30 cellular contexts compared by ENCODE assay signal in genomic region chr9:100884518-100884917, GRCh38.
DNase-seq lines count a peak whose midpoint lies in the region; ATAC-seq, FAIRE-seq and TF ChIP-seq lines count a peak whose summit lies in the region.
"Had no signal": no experiment of that assay in that cellular context is flagged by ENCODE, and none has a peak within 500 bp of the region (broad histone marks: within the 10 kb centered on the region; RNA-seq: fewer than 3 reads in every experiment).

No MANE protein-coding gene starts in this region.

- FAIRE-seq in HepG2 (lab: Jason Lieb, UNC), result no peak
- FAIRE-seq: astrocyte, endometrium had no signal

- no peaks in the 10 kb centered on the region for H3K4me1 ChIP-seq in HepG2 (ENCODE audit: insufficient read depth, low read length)
- no peaks in the 10 kb centered on the region for H3K4me1 ChIP-seq in right lobe of liver
- H3K4me1 ChIP-seq: esophagus squamous epithelium, left ventricle myocardium inferior, parathyroid adenoma had no signal

- POLR2A ChIA-PET in HepG2 (lab: Yijun Ruan, JAX), result no interaction called here

- intact Hi-C loops in HepG2 (cut with micrococcal nuclease; ENCODE audit: unreplicated experiment), result no loop called here
- intact Hi-C loops in right lobe of liver (cut with DNase I), result no loop called here

- H2AFZ ChIP-seq in HepG2 (ENCODE audit: low read length), result no peak overlapping the region
- H2AFZ ChIP-seq: parathyroid adenoma had no signal

- H3K9me3 ChIP-seq in HepG2 (ENCODE audit: low read length) (no peaks in the 10 kb centered on the region), right lobe of liver (no peaks in the 10 kb centered on the region)
- H3K9me3 ChIP-seq: esophagus squamous epithelium had no signal

- DNase-seq in HepG2 (ENCODE audit: low spot score) (no peak), right lobe of liver (no peak), cerebellum (ENCODE audit: low spot score) (peak; percentile 1), middle frontal gyrus (ENCODE audit: extremely low spot score, low spot score) (peak; percentile 31), NCI-H1092 treated with DMSO at 0.1 percent for 48 hours (lab: John Stamatoyannopoulos, UW) (no peak), NCI-H1092 (lab: John Stamatoyannopoulos, UW) (no peak), T-helper 2 cell (no peak)
- DNase-seq: activated CD4-positive, alpha-beta T cell treated with anti-CD3 and anti-CD28 coated beads for 1 hour; activated CD8-positive, alpha-beta T cell treated with anti-CD3 and anti-CD28 coated beads, Interleukin-2, amount 10 ng/mL, durations not matched to agents 7 days and 5 days; activated naive CD8-positive, alpha-beta T cell treated with anti-CD3 and anti-CD28 coated beads, Interleukin-2, amount 10 ng/mL, durations not matched to agents 7 days and 5 days; activated T-cell treated with anti-CD3 and anti-CD28 coated beads for 4 hours; central memory CD4-positive, alpha-beta T cell; DND-41; esophagus squamous epithelium; foreskin melanocyte; left ventricle myocardium inferior; naive thymus-derived CD8-positive, alpha-beta T cell; NCI-H146; NCI-H226; OCI-M1; right cardiac atrium; stimulated activated CD4-positive, alpha-beta T cell treated with anti-CD3 and anti-CD28 coated beads, Interleukin-12 subunit alpha, Interleukin-12 subunit beta, amount 100 ng/mL, for 4 hours; stimulated activated CD4-positive, alpha-beta T cell treated with anti-CD3 and anti-CD28 coated beads, Interleukin-4, amount 100 ng/mL, for 1 hour; T-helper 17 cell had no signal

- H3K79me2 ChIP-seq in HepG2 (ENCODE audit: insufficient read depth, low read length), result no peaks in the 10 kb centered on the region
- H3K79me2 ChIP-seq: parathyroid adenoma had no signal

- no peak for TF ChIP-seq POLR2A in HepG2 (IDR thresholded peaks at IDR 0.05; ENCODE audit: insufficient read depth in 1 of 2, low read depth in 2 of 2, low read length in 2 of 2)
- TF ChIP-seq POLR2A in right lobe of liver (IDR thresholded peaks at IDR 0.05), result no peak

- TF ChIP-seq EP300 in HepG2 (IDR thresholded peaks at IDR 0.05; ENCODE audit: low read depth in 2 of 2, low read length in 2 of 2) (no peak), HepG2 (CRISPR knock-in tag; IDR thresholded peaks at IDR 0.05; ENCODE audit: borderline replicate concordance) (no peak)

- H3K27me3 ChIP-seq in HepG2 (ENCODE audit: control insufficient read depth in 1 of 2, insufficient read depth in 2 of 2, low read length in 2 of 2) (0 out of 5 replicates have a peak, but pooled peaks cover 0 to 1% of the 10 kb centered on the region in 2 experiments), right lobe of liver (no peaks in the 10 kb centered on the region)
- H3K27me3 ChIP-seq: esophagus squamous epithelium had no signal

- BruUV-seq in HepG2 (replicated peaks; lab: Mats Ljungman, UMichigan), result no TSS peak

- H4K20me1 ChIP-seq in HepG2 (ENCODE audit: insufficient read depth, low read length), result no peaks in the 10 kb centered on the region

- in situ Hi-C loops in HepG2 (cut with HindIII; ENCODE audit: extremely low pct_ligation_motif_present, low pct_unique_long_range_greater_than_20kb), result no loop called here

- no peak overlapping the region for H3K9ac ChIP-seq in HepG2 (ENCODE audit: insufficient read depth, low read depth, low read length)
- H3K9ac ChIP-seq: KMS-11, parathyroid adenoma had no signal

- no peak for TF ChIP-seq RAD21 in HepG2 (CRISPR knock-in tag; IDR thresholded peaks at IDR 0.05)

- H3K27ac ChIP-seq in HepG2 (ENCODE audit: extremely low read length, insufficient read depth, low read length) (no peak overlapping the region), right lobe of liver (no peak overlapping the region)
- H3K27ac ChIP-seq: C4-2B, esophagus squamous epithelium, KMS-11, left ventricle myocardium inferior, parathyroid adenoma had no signal

- CTCF ChIA-PET in HepG2 (lab: Yijun Ruan, JAX; ENCODE audit: low intra/inter-chr PET ratio, low total read pairs), result no interaction called here

- TF ChIP-seq CTCF in HepG2 (CRISPR knock-in tag; IDR thresholded peaks at IDR 0.05), result no peak
- TF ChIP-seq CTCF in right lobe of liver (IDR thresholded peaks at IDR 0.05), result no peak

- WGBS in HepG2 (ENCODE audit: low lambda C conversion rate), result 1% methylated on average over 4 of the region's 4 CpGs
- WGBS in right lobe of liver (ENCODE audit: insufficient coverage, low coverage, low lambda C conversion rate, missing lambda C conversion rate), result 69% methylated on average over 3 of the region's 4 CpGs

- no peaks in the 10 kb centered on the region for H3K36me3 ChIP-seq in HepG2 (replicated peaks in 1 of 2; ENCODE audit: control insufficient read depth in 1 of 2, insufficient read depth in 2 of 2, low read length in 2 of 2)
- H3K36me3 ChIP-seq in right lobe of liver, result no peaks in the 10 kb centered on the region
- H3K36me3 ChIP-seq: esophagus squamous epithelium, left ventricle myocardium inferior had no signal

- no peak overlapping the region for H3K4me2 ChIP-seq in HepG2 (ENCODE audit: low read depth, low read length)
- H3K4me2 ChIP-seq: KMS-11 had no signal

- H3K4me3 ChIP-seq in HepG2 (replicated peaks in 1 of 3; ENCODE audit: insufficient read depth in 1 of 3, low read depth in 2 of 3, low read length in 3 of 3) (no peak overlapping the region), right lobe of liver (no peak overlapping the region)
- H3K4me3 ChIP-seq: esophagus squamous epithelium, left ventricle myocardium inferior had no signal

- ATAC-seq in HepG2 (no peak), right lobe of liver (no peak), HG03565 (IDR thresholded peaks at IDR 0.05; ENCODE audit: unreplicated experiment) (no peak)
- ATAC-seq: activated CD8-positive, alpha-beta T cell treated with anti-CD3 and anti-CD28 coated beads, Interleukin-2, amount 10 ng/mL, durations not matched to agents 7 days and 5 days; naive thymus-derived CD8-positive, alpha-beta T cell; right cardiac atrium; T-helper 17 cell had no signal

TF ChIP-seq in HepG2, 621 proteins besides CTCF, POLR2A, EP300 and RAD21:
- TF ChIP-seq PRDM10 (CRISPR knock-in tag; IDR thresholded peaks at IDR 0.05; ENCODE audit: low read depth), result no peak
- no peak for TF ChIP-seq HNRNPUL1 (IDR thresholded peaks at IDR 0.05; ENCODE audit: low read depth, low read length)
- TF ChIP-seq MTF1 (CRISPR knock-in tag; IDR thresholded peaks at IDR 0.05), result no peak
- TF ChIP-seq CEBPG (CRISPR knock-in tag; IDR thresholded peaks at IDR 0.05), result no peak
- TF ChIP-seq RFX1 (IDR thresholded peaks at IDR 0.05), result peak; percentile 30; the same call in 1 of the 2 replicates

Comparison
In these comparisons a context has a peak if more than half of its experiments do, and no peak if none do; other contexts are left out.
1. DNase-seq: peak in cerebellum (single experiment) and middle frontal gyrus (single experiment); none in HepG2 (single experiment), right lobe of liver (0 of 3), NCI-H1092 treated with DMSO at 0.1 percent for 48 hours (single experiment), NCI-H1092 (single experiment) and T-helper 2 cell (0 of 5).